ENCODE assay signal across 8 cellular contexts in the genomic region with DNA sequence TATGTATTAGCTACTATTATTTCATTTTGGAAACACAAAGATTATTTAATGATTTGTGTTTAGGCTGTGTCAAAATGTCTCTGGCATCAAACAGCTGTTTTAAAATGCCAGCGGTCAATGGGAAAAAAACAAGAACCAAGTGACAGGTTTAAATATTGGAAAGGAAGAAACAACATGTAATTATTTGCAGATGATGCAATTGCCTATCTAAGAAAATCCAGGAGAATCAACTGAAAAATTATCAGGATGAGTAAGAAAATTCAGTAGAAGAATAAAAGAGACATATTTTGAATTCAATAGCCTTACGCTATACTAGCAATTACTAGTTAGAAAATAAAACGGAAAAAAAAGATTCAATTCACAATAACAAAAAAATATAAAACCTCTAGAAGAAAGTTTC.
"Had no signal": no experiment of that assay in that cellular context is flagged by ENCODE, and none has a peak within 500 bp of the region (broad histone marks: within the 10 kb centered on the region; RNA-seq: fewer than 3 reads in every experiment).

No MANE protein-coding gene starts in this region.

- DNase-seq: GM23248, GOT3, H7, HFFc6, IMR-90 had no signal

- H3K4me3 Mint-ChIP-seq: HFFc6 had no signal

- H3K9me3 Mint-ChIP-seq: HFFc6 had no signal

- H3K9me3 ChIP-seq: HAP-1 had no signal

- H3K36me3 ChIP-seq: HAP-1 had no signal

- ATAC-seq: HCT116 had no signal

- H3K4me3 ChIP-seq: GM23248, HAP-1 had no signal

- H3K27ac Mint-ChIP-seq: HFFc6 had no signal

- H3K9ac ChIP-seq: GM23248 had no signal

- H3K27ac ChIP-seq: GM23248, HL-60 had no signal

- H2AFZ ChIP-seq: GM23248 had no signal
